10 cellular contexts compared by ENCODE assay signal in genomic region chr7:155665957-155666287, GRCh38. TPM values are rescaled to one million over a fixed set of nuclear protein-coding genes. Genes with fewer than 3 reads are reported as not detected.
DNase-seq lines count a peak whose midpoint lies in the region; ATAC-seq, FAIRE-seq and TF ChIP-seq lines count a peak whose summit lies in the region.
"Had no signal": no experiment of that assay in that cellular context is flagged by ENCODE, and none has a peak within 500 bp of the region (broad histone marks: within the 10 kb centered on the region; RNA-seq: fewer than 3 reads in every experiment).

No MANE protein-coding gene starts in this region.

- H3K4me3 ChIP-seq in epithelial cell of proximal tubule (ENCODE audit: low read depth, low read length) = no peak overlapping the region
- H3K4me3 ChIP-seq in skeletal muscle satellite cell (ENCODE audit: low read length) = peak overlapping the region; percentile 6

- FAIRE-seq in RCC 7860 (lab: Jason Lieb, UNC) = peak; percentile 97
- FAIRE-seq: A204.1 had no signal

- peak overlapping the region; percentile 49 for H3K9ac ChIP-seq in skeletal muscle satellite cell (ENCODE audit: low read depth, low read length)

- no peak for DNase-seq in activated CD4-positive, CD25-positive, alpha-beta regulatory T cell (lab: John Stamatoyannopoulos, UW)
- peak; percentile 91 for DNase-seq in RCC 7860 (ENCODE audit: low spot score)
- peak; percentile 80 for DNase-seq in epithelial cell of proximal tubule (ENCODE audit: low read depth)
- no peak for DNase-seq in Right ventricle myocardium superior
- no peak for DNase-seq in stimulated activated CD4-positive, alpha-beta T cell treated with anti-CD3 and anti-CD28 coated beads, Interleukin-4, amount 100 ng/mL, for 4 hours
- DNase-seq: NCI-H2107 had no signal

- TF ChIP-seq CTCF in epithelial cell of proximal tubule (conservative IDR thresholded peaks at IDR 0.05; ENCODE audit: low read depth, low read length) = no peak

- no peaks in the 10 kb centered on the region for H3K9me3 ChIP-seq in skeletal muscle satellite cell (replicated peaks; ENCODE audit: low read length)

- intact Hi-C loops in Right ventricle myocardium superior (cut with DNase I) = no loop called here

- H3K4me2 ChIP-seq in skeletal muscle satellite cell (ENCODE audit: low read length) = peak overlapping the region; percentile 59

- no peaks in the 10 kb centered on the region for H3K27me3 ChIP-seq in skeletal muscle satellite cell (ENCODE audit: control insufficient read depth, insufficient read depth, low read length)

- no peaks in the 10 kb centered on the region for H3K36me3 ChIP-seq in skeletal muscle satellite cell (ENCODE audit: insufficient read depth, low read length)

- peak; percentile 80 to 88 for ATAC-seq in activated CD4-positive, CD25-positive, alpha-beta regulatory T cell treated with anti-CD3 and anti-CD28 coated beads, Interleukin-2, amount 50 U/mL, for 24 hours
- ATAC-seq in Right ventricle myocardium superior (ENCODE audit: poor library complexity) = no peak
- ATAC-seq in GM21390 (IDR thresholded peaks at IDR 0.05; ENCODE audit: unreplicated experiment) = no peak

- H3K4me1 ChIP-seq in skeletal muscle satellite cell (ENCODE audit: control insufficient read depth, insufficient read depth, low read length) = peaks cover 21% of the 10 kb centered on the region

RNA-seq across cellular contexts. Expression of gene RBM33, which starts 21.5 kb away (rescaled TPM):
- total RNA-seq in epithelial cell of proximal tubule (12.3 and 18.0 TPM in 2 replicates), Right ventricle myocardium superior (32.8 TPM)
- total RNA-seq in skeletal muscle satellite cell (2012; rRNA removed) = 15.9 and 19.8 TPM in 2 replicates

Comparison
In these comparisons a context has a peak if more than half of its experiments do, and no peak if none do; other contexts are left out.
1. ATAC-seq: peak in activated CD4-positive, CD25-positive, alpha-beta regulatory T cell treated with anti-CD3 and anti-CD28 coated beads, Interleukin-2, amount 50 U/mL, for 24 hours (2 of 2); none in Right ventricle myocardium superior (single experiment) and GM21390 (single experiment).
2. DNase-seq: peak in RCC 7860 (single experiment) and epithelial cell of proximal tubule (single experiment); none in activated CD4-positive, CD25-positive, alpha-beta regulatory T cell (0 of 4), Right ventricle myocardium superior (single experiment) and stimulated activated CD4-positive, alpha-beta T cell treated with anti-CD3 and anti-CD28 coated beads, Interleukin-4, amount 100 ng/mL, for 4 hours (0 of 2).